9 cellular contexts compared by ENCODE assay signal in the genomic region with DNA sequence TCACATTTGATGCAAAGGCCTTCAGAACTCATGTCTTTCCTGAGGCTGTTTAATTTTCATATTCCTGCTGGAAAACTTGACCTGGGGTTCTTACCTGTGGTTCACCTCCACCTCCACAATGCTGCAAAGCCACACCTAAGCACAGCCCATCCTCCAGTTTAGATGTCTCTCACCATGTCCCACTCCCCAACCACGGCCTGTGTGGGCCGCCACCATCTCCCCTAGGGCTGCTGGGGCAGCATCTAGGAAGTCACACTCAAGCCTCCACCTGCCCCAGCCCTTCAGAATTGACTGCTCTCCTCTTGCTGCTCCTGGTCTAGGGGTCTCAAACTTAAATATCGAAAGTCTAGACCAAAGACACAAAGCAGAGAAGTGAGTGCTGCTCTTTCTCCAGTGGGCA.
"Had no signal": no experiment of that assay in that cellular context is flagged by ENCODE, and none has a peak within 500 bp of the region (broad histone marks: within the 10 kb centered on the region; RNA-seq: fewer than 3 reads in every experiment).

No MANE protein-coding gene starts in this region.

- H3K36me3 Mint-ChIP-seq: IgD-negative memory B cell had no signal

- FAIRE-seq: HepG2, HTR-8/SVneo, K562 had no signal

- ATAC-seq: HepG2, K562 had no signal

- H3K4me3 Mint-ChIP-seq: IgD-negative memory B cell had no signal

- H3K4me1 Mint-ChIP-seq: IgD-negative memory B cell had no signal

- H3K4me3 ChIP-seq: K562 had no signal

- H3K9ac ChIP-seq: KMS-11 had no signal

- DNase-seq: IMR-90, KBM-7, KG1 had no signal

- H3K4me2 ChIP-seq: KMS-11 had no signal

- H3K27ac ChIP-seq: HL-60, KMS-11 had no signal
